In genomic region chr11:117327567-117328413, GRCh38 we compare ENCODE assay signal across 8 cellular contexts. TPM values are rescaled to one million over a fixed set of nuclear protein-coding genes. Genes with fewer than 3 reads are reported as not detected.
DNase-seq lines count a peak whose midpoint lies in the region; TF ChIP-seq lines count a peak whose summit lies in the region.

Gene CEP164 (plus strand): TSS chr11:117327854. CDS start chr11:117338587, 10,733 bp downstream.

- H3K4me1 ChIP-seq in ES-I3 (ENCODE audit: insufficient read depth, low read length) (peaks cover 3% of the 10 kb centered on the region; the same call in 1 of the 2 replicates), HAP-1 (0 out of 2 replicates have a peak, but pooled peaks cover 2% of the 10 kb centered on the region), MM.1S (ENCODE audit: low read length) (peaks cover 8% of the 10 kb centered on the region; the same call in 1 of the 2 replicates), stomach smooth muscle (ENCODE audit: control insufficient read depth, insufficient read depth, low read length) (peaks cover 14% of the 10 kb centered on the region)

- H3K9me2 ChIP-seq in MM.1S (replicated peaks; ENCODE audit: insufficient read depth, low read length) = no peaks in the 10 kb centered on the region

- H3K27ac ChIP-seq in MM.1S (ENCODE audit: low read length) (peak within 1 kb of the TSS; percentile 70; the same call in 1 of the 2 replicates), stomach smooth muscle (ENCODE audit: low read length) (peak within 1 kb of the TSS; percentile 86)

- no peaks in the 10 kb centered on the region for H3K27me3 ChIP-seq in HAP-1 (ENCODE audit: low read depth)
- no peaks in the 10 kb centered on the region for H3K27me3 ChIP-seq in MM.1S (replicated peaks; ENCODE audit: insufficient read depth, low read length)
- no peaks in the 10 kb centered on the region for H3K27me3 ChIP-seq in stomach smooth muscle (ENCODE audit: control insufficient read depth in 1 of 2, insufficient read depth in 2 of 2, low read length in 2 of 2)

- in situ Hi-C loops in HAP-1 (cut with MboI; ENCODE audit: low sequenced_read_pairs) = no loop called here

- peak within 1 kb of the TSS; percentile 84 for H3K4me2 ChIP-seq in MM.1S (ENCODE audit: low read depth, low read length)

- no peaks in the 10 kb centered on the region for H3K27me3 Mint-ChIP-seq in neural crest cell (ENCODE audit: low read depth)

- H3K9ac ChIP-seq in ES-I3 (ENCODE audit: low read depth, low read length) = peak within 1 kb of the TSS; percentile 77
- peak within 1 kb of the TSS; percentile 70 for H3K9ac ChIP-seq in MM.1S (ENCODE audit: low read length)
- peak within 1 kb of the TSS; percentile 80 to 84 for H3K9ac ChIP-seq in stomach smooth muscle (ENCODE audit: low read length in 2 of 2)

- H3K9me3 ChIP-seq in ES-I3 (ENCODE audit: control insufficient read depth, insufficient read depth, low read length) (no peaks in the 10 kb centered on the region), HAP-1 (no peaks in the 10 kb centered on the region), MM.1S (replicated peaks; ENCODE audit: insufficient read depth, low read length) (no peaks in the 10 kb centered on the region), stomach smooth muscle (ENCODE audit: control insufficient read depth in 2 of 2, low read length in 2 of 2) (no peaks in the 10 kb centered on the region)

- H3K4me3 Mint-ChIP-seq in neural crest cell = no peak within 1 kb of the TSS

- TF ChIP-seq CTCF in MM.1S (IDR thresholded peaks at IDR 0.05; ENCODE audit: low read length) (no peak), foreskin fibroblast (IDR thresholded peaks at IDR 0.05; ENCODE audit: low read depth, low read length) (no peak), neural crest cell (conservative IDR thresholded peaks at IDR 0.05) (no peak)

- no peaks in the 10 kb centered on the region for H3K4me1 Mint-ChIP-seq in neural crest cell

- no peaks in the 10 kb centered on the region for H3K36me3 Mint-ChIP-seq in neural crest cell (ENCODE audit: low read depth)

- no peak within 1 kb of the TSS for H3K27ac Mint-ChIP-seq in neural crest cell (ENCODE audit: unreplicated experiment)

- H2AFZ ChIP-seq in MM.1S (ENCODE audit: low read length) = peak within 1 kb of the TSS; percentile 72

- no peaks in the 10 kb centered on the region for H4K20me1 ChIP-seq in MM.1S (ENCODE audit: insufficient read depth, low read length)

- DNase-seq in HAP-1 (ENCODE audit: low spot score in 2 of 2) (peak; percentile 97 to 98), MM.1S (peak; percentile 97), SIG-M5 (lab: John Stamatoyannopoulos, UW) (peak; percentile 83), activated gamma-delta T cell (lab: John Stamatoyannopoulos, UW) (peak; percentile 75), foreskin fibroblast (peak; percentile 96 to 99), neural crest cell (ENCODE audit: low read depth, low spot score) (peak; percentile 82)

- no peaks in the 10 kb centered on the region for H3K9me3 Mint-ChIP-seq in neural crest cell

- H3K4me3 ChIP-seq in HAP-1 (peak within 1 kb of the TSS; percentile 85), MM.1S (ENCODE audit: low read length) (peak within 1 kb of the TSS; percentile 76), foreskin fibroblast (ENCODE audit: low read depth in 1 of 2, low read length in 2 of 2) (peak within 1 kb of the TSS; percentile 68 to 87), stomach smooth muscle (ENCODE audit: low read length in 2 of 2) (peak within 1 kb of the TSS; percentile 56 to 88)

- H3F3A ChIP-seq in MM.1S (ENCODE audit: insufficient read depth, low read length) = 0 out of 2 replicates have a peak, but pooled peaks cover 9% of the 10 kb centered on the region

- H3K36me3 ChIP-seq in ES-I3 (ENCODE audit: insufficient read depth, low read length) (no peaks in the 10 kb centered on the region), HAP-1 (replicated peaks) (no peaks in the 10 kb centered on the region), MM.1S (replicated peaks; ENCODE audit: insufficient read depth, low read length) (no peaks in the 10 kb centered on the region), stomach smooth muscle (ENCODE audit: control insufficient read depth in 2 of 2, insufficient read depth in 2 of 2, low read length in 2 of 2) (no peaks in the 10 kb centered on the region)

- H3K79me2 ChIP-seq in MM.1S (ENCODE audit: low read length) = no peaks in the 10 kb centered on the region

RNA-seq across cellular contexts. Expression of gene CEP164, which starts in this region (rescaled TPM):
- total RNA-seq in neural crest cell = 41.2 and 42.8 TPM in 2 replicates

Comparison
In these comparisons a context has a peak if more than half of its experiments do, and no peak if none do; other contexts are left out.
1. Peak in every context shown above with its lines: DNase-seq, H3K4me3 ChIP-seq and H3K27ac ChIP-seq.